ENCODE assay signal across 25 cellular contexts in the genomic region with DNA sequence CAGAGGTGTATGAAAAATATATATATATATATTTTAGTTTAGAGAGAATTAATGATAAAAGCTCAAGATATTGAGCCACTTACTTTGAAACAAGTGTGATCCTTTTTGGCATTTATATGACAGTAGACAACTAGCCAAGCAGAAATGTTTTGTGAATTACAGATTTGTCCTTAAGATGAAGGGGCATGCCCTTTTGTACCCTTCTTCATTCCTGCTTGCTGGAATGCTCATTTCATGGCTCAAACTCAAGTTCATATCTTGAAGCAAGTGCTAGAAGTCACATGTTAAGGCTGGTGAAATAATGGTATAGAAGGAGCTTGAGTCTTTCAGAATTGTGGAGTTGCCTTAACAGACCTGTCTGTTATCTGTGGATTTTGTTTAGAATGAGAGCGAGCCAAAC.
"Had no signal": no experiment of that assay in that cellular context is flagged by ENCODE, and none has a peak within 500 bp of the region (broad histone marks: within the 10 kb centered on the region; RNA-seq: fewer than 3 reads in every experiment).

No MANE protein-coding gene starts in this region.

- H3K36me3 Mint-ChIP-seq: activated naive CD4-positive, alpha-beta T cell treated with anti-CD3 and anti-CD28 coated beads, Interleukin-2, amount 50 U/mL, for 72 hours; naive B cell had no signal

- H3K4me3 Mint-ChIP-seq: activated CD4-positive, alpha-beta T cell treated with anti-CD3 and anti-CD28 coated beads for 36 hours; activated T-cell treated with anti-CD3 and anti-CD28 coated beads, Interleukin-2, amount 50 U/mL, for 72 hours; mesothelial cell of epicardium; naive B cell; stimulated activated naive CD8-positive, alpha-beta T cell treated with anti-CD3 and anti-CD28 coated beads, Interleukin-15, Interleukin-2, amounts not matched to agents 100 ng/mL and 50 ng/mL, for 24 hours had no signal

- H3K27ac Mint-ChIP-seq: activated CD4-positive, alpha-beta T cell treated with anti-CD3 and anti-CD28 coated beads for 36 hours; activated naive CD4-positive, alpha-beta T cell treated with anti-CD3 and anti-CD28 coated beads, Interleukin-2, amount 50 U/mL, for 72 hours; activated T-cell treated with anti-CD3 and anti-CD28 coated beads, Interleukin-2, amount 50 U/mL, for 72 hours; naive B cell; stimulated activated naive CD8-positive, alpha-beta T cell treated with anti-CD3 and anti-CD28 coated beads, Interleukin-15, Interleukin-2, amounts not matched to agents 100 ng/mL and 50 ng/mL, for 24 hours had no signal

- DNase-seq: activated CD4-positive, alpha-beta T cell treated with anti-CD3 and anti-CD28 coated beads for 36 hours; activated CD4-positive, alpha-beta T cell treated with anti-CD3 and anti-CD28 coated beads, Interleukin-2, amount 50 U/mL, for 4 hours; activated CD4-positive, CD25-positive, alpha-beta regulatory T cell; activated naive CD4-positive, alpha-beta T cell; activated T-cell treated with anti-CD3 and anti-CD28 coated beads for 4 hours; activated T-cell treated with anti-CD3 and anti-CD28 coated beads, Interleukin-2, amount 50 U/mL, for 72 hours; aorta; body of pancreas; dorsolateral prefrontal cortex; effector memory CD4-positive, alpha-beta T cell; erythroblast; left lung; naive B cell; pancreas; psoas muscle; spleen; trophoblast cell had no signal

- H3K9me3 ChIP-seq: pancreas, thoracic aorta had no signal

- H3K4me3 ChIP-seq: body of pancreas, coronary artery, dorsolateral prefrontal cortex, left lung, pancreas, psoas muscle, spleen, thoracic aorta had no signal

- H3K27me3 Mint-ChIP-seq: naive B cell; stimulated activated naive CD8-positive, alpha-beta T cell treated with anti-CD3 and anti-CD28 coated beads, Interleukin-15, Interleukin-2, amounts not matched to agents 100 ng/mL and 50 ng/mL, for 24 hours had no signal

- H3K4me1 ChIP-seq: body of pancreas, left lung, psoas muscle, spleen had no signal

- H3K27ac ChIP-seq: body of pancreas, coronary artery, dorsolateral prefrontal cortex, left lung, pancreas, psoas muscle had no signal

- ATAC-seq: activated CD4-positive, alpha-beta T cell treated with anti-CD3 and anti-CD28 coated beads for 36 hours; activated naive CD4-positive, alpha-beta T cell treated with anti-CD3 and anti-CD28 coated beads, Interleukin-2, amount 50 U/mL, for 72 hours; activated T-cell treated with anti-CD3 and anti-CD28 coated beads, Interleukin-2, amount 50 U/mL, for 72 hours; body of pancreas; left lung; pancreas; psoas muscle had no signal

- H3K9me3 Mint-ChIP-seq: activated naive CD4-positive, alpha-beta T cell treated with anti-CD3 and anti-CD28 coated beads, Interleukin-2, amount 50 U/mL, for 72 hours had no signal

- H3K36me3 ChIP-seq: left lung, pancreas, spleen, thoracic aorta had no signal

- FAIRE-seq: frontal cortex, islet of Langerhans, pancreas, urothelium cell line had no signal

- H3K4me1 Mint-ChIP-seq: activated CD4-positive, alpha-beta T cell treated with anti-CD3 and anti-CD28 coated beads for 36 hours; naive B cell had no signal

- H3K27me3 ChIP-seq: body of pancreas, dorsolateral prefrontal cortex, left lung, pancreas, spleen had no signal
